1 cellular context compared by ENCODE assay signal in genomic region chr20:5780233-5781217, GRCh38.
TF ChIP-seq lines count a peak whose summit lies in the region.

No MANE protein-coding gene starts in this region.

TF ChIP-seq in K562, 482 proteins besides CTCF, POLR2A, EP300 and RAD21 (continued from another document and continues in another):
- TF ChIP-seq ZNF318 (IDR thresholded peaks at IDR 0.05; ENCODE audit: borderline replicate concordance in 1 of 2, low read depth in 1 of 2): no peak
- TF ChIP-seq, protein P1, sequence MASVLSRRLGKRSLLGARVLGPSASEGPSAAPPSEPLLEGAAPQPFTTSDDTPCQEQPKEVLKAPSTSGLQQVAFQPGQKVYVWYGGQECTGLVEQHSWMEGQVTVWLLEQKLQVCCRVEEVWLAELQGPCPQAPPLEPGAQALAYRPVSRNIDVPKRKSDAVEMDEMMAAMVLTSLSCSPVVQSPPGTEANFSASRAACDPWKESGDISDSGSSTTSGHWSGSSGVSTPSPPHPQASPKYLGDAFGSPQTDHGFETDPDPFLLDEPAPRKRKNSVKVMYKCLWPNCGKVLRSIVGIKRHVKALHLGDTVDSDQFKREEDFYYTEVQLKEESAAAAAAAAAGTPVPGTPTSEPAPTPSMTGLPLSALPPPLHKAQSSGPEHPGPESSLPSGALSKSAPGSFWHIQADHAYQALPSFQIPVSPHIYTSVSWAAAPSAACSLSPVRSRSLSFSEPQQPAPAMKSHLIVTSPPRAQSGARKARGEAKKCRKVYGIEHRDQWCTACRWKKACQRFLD (CRISPR knock-in tag; IDR thresholded peaks at IDR 0.05): 0 out of 2 replicates have a peak, but pooled peaks have one; percentile 46
- TF ChIP-seq ZNF561 (CRISPR knock-in tag; conservative IDR thresholded peaks at IDR 0.05): no peak
- no peak for TF ChIP-seq ZBTB7A (IDR thresholded peaks at IDR 0.05; ENCODE audit: borderline replicate concordance, control insufficient read depth, low read depth, low read length)
- no peak for TF ChIP-seq FOXP1 (CRISPR knock-in tag; IDR thresholded peaks at IDR 0.05)
- no peak for TF ChIP-seq CBX3 (IDR thresholded peaks at IDR 0.05; ENCODE audit: borderline replicate concordance in 1 of 2, low read length in 2 of 2)
- TF ChIP-seq ARID4B (CRISPR knock-in tag; IDR thresholded peaks at IDR 0.05): no peak
- no peak for TF ChIP-seq ZNF778 (CRISPR knock-in tag; IDR thresholded peaks at IDR 0.05)
- TF ChIP-seq ERF (CRISPR knock-in tag; IDR thresholded peaks at IDR 0.05): no peak
- TF ChIP-seq, protein P2, sequence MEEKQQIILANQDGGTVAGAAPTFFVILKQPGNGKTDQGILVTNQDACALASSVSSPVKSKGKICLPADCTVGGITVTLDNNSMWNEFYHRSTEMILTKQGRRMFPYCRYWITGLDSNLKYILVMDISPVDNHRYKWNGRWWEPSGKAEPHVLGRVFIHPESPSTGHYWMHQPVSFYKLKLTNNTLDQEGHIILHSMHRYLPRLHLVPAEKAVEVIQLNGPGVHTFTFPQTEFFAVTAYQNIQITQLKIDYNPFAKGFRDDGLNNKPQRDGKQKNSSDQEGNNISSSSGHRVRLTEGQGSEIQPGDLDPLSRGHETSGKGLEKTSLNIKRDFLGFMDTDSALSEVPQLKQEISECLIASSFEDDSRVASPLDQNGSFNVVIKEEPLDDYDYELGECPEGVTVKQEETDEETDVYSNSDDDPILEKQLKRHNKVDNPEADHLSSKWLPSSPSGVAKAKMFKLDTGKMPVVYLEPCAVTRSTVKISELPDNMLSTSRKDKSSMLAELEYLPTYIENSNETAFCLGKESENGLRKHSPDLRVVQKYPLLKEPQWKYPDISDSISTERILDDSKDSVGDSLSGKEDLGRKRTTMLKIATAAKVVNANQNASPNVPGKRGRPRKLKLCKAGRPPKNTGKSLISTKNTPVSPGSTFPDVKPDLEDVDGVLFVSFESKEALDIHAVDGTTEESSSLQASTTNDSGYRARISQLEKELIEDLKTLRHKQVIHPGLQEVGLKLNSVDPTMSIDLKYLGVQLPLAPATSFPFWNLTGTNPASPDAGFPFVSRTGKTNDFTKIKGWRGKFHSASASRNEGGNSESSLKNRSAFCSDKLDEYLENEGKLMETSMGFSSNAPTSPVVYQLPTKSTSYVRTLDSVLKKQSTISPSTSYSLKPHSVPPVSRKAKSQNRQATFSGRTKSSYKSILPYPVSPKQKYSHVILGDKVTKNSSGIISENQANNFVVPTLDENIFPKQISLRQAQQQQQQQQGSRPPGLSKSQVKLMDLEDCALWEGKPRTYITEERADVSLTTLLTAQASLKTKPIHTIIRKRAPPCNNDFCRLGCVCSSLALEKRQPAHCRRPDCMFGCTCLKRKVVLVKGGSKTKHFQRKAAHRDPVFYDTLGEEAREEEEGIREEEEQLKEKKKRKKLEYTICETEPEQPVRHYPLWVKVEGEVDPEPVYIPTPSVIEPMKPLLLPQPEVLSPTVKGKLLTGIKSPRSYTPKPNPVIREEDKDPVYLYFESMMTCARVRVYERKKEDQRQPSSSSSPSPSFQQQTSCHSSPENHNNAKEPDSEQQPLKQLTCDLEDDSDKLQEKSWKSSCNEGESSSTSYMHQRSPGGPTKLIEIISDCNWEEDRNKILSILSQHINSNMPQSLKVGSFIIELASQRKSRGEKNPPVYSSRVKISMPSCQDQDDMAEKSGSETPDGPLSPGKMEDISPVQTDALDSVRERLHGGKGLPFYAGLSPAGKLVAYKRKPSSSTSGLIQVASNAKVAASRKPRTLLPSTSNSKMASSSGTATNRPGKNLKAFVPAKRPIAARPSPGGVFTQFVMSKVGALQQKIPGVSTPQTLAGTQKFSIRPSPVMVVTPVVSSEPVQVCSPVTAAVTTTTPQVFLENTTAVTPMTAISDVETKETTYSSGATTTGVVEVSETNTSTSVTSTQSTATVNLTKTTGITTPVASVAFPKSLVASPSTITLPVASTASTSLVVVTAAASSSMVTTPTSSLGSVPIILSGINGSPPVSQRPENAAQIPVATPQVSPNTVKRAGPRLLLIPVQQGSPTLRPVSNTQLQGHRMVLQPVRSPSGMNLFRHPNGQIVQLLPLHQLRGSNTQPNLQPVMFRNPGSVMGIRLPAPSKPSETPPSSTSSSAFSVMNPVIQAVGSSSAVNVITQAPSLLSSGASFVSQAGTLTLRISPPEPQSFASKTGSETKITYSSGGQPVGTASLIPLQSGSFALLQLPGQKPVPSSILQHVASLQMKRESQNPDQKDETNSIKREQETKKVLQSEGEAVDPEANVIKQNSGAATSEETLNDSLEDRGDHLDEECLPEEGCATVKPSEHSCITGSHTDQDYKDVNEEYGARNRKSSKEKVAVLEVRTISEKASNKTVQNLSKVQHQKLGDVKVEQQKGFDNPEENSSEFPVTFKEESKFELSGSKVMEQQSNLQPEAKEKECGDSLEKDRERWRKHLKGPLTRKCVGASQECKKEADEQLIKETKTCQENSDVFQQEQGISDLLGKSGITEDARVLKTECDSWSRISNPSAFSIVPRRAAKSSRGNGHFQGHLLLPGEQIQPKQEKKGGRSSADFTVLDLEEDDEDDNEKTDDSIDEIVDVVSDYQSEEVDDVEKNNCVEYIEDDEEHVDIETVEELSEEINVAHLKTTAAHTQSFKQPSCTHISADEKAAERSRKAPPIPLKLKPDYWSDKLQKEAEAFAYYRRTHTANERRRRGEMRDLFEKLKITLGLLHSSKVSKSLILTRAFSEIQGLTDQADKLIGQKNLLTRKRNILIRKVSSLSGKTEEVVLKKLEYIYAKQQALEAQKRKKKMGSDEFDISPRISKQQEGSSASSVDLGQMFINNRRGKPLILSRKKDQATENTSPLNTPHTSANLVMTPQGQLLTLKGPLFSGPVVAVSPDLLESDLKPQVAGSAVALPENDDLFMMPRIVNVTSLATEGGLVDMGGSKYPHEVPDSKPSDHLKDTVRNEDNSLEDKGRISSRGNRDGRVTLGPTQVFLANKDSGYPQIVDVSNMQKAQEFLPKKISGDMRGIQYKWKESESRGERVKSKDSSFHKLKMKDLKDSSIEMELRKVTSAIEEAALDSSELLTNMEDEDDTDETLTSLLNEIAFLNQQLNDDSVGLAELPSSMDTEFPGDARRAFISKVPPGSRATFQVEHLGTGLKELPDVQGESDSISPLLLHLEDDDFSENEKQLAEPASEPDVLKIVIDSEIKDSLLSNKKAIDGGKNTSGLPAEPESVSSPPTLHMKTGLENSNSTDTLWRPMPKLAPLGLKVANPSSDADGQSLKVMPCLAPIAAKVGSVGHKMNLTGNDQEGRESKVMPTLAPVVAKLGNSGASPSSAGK (IDR thresholded peaks at IDR 0.05): peak; percentile 33; the same call in 1 of the 2 replicates
- TF ChIP-seq ZNF644 (tag; IDR thresholded peaks at IDR 0.05; ENCODE audit: low read depth): no peak
- peak; percentile 80 for TF ChIP-seq C11orf30 (IDR thresholded peaks at IDR 0.05; ENCODE audit: low read depth)
- TF ChIP-seq SMARCE1 (IDR thresholded peaks at IDR 0.05): peak; percentile 66; the same call in 1 of the 2 replicates
- peak; percentile 87 for TF ChIP-seq NFE2 (IDR thresholded peaks at IDR 0.05; ENCODE audit: low read depth)
- TF ChIP-seq HDAC8 (tag; IDR thresholded peaks at IDR 0.05): no peak
- TF ChIP-seq HMBOX1 (IDR thresholded peaks at IDR 0.05): peak; percentile 81
- no peak for TF ChIP-seq NR2C1 (IDR thresholded peaks at IDR 0.05)
- no peak for TF ChIP-seq NR2C1 (tag; IDR thresholded peaks at IDR 0.05)
- no peak for TF ChIP-seq RUNX1 (IDR thresholded peaks at IDR 0.05; ENCODE audit: low read depth)
- no peak for TF ChIP-seq FUS (optimal IDR thresholded peaks at IDR 0.05; ENCODE audit: low read depth, low read length)
- TF ChIP-seq ZNF717 (CRISPR knock-in tag; IDR thresholded peaks at IDR 0.05): no peak
- peak; percentile 34; the same call in 1 of the 2 replicates for TF ChIP-seq SOX6 (IDR thresholded peaks at IDR 0.05)
- TF ChIP-seq STAT5A (IDR thresholded peaks at IDR 0.05; ENCODE audit: borderline replicate concordance, low read length): no peak
- TF ChIP-seq ZNF239 (CRISPR knock-in tag; IDR thresholded peaks at IDR 0.05): no peak
- no peak for TF ChIP-seq NBN (IDR thresholded peaks at IDR 0.05; ENCODE audit: low read depth)
- TF ChIP-seq GTF2A2 (tag; IDR thresholded peaks at IDR 0.05): no peak
